ENCODE assay signal across 12 cellular contexts in genomic region chr1:154967331-154967950, GRCh38. TPM values are rescaled to one million over a fixed set of nuclear protein-coding genes. Genes with fewer than 3 reads are reported as not detected.
DNase-seq lines count a peak whose midpoint lies in the region; ATAC-seq and TF ChIP-seq lines count a peak whose summit lies in the region.
"Had no signal": no experiment of that assay in that cellular context is flagged by ENCODE, and none has a peak within 500 bp of the region (broad histone marks: within the 10 kb centered on the region; RNA-seq: fewer than 3 reads in every experiment).

No MANE protein-coding gene starts in this region.

- H3K27ac ChIP-seq in C4-2B (peak overlapping the region; percentile 14; the same call in 1 of the 2 replicates), VCaP (peak overlapping the region; percentile 20)

- H3K36me3 ChIP-seq in skeletal muscle satellite cell (ENCODE audit: insufficient read depth, low read length) = peaks cover 61% of the 10 kb centered on the region

- ATAC-seq in stimulated activated naive CD8-positive, alpha-beta T cell treated with anti-CD3 and anti-CD28 coated beads, Interleukin-15, amount 100 ng/mL, for 72 hours = no peak
- no peak for ATAC-seq in GM21381 (IDR thresholded peaks at IDR 0.05; ENCODE audit: unreplicated experiment)

- H3K4me1 ChIP-seq in skeletal muscle satellite cell (ENCODE audit: control insufficient read depth, insufficient read depth, low read length) = peaks cover 65% of the 10 kb centered on the region

- H3K4me2 ChIP-seq in skeletal muscle satellite cell (ENCODE audit: low read length) = peak overlapping the region; percentile 97

- no peaks in the 10 kb centered on the region for H3K27me3 Mint-ChIP-seq in stimulated activated naive CD8-positive, alpha-beta T cell treated with anti-CD3 and anti-CD28 coated beads, Interleukin-15, amount 100 ng/mL, for 72 hours
- H3K27me3 Mint-ChIP-seq: activated CD4-positive, alpha-beta T cell treated with anti-CD3 and anti-CD28 coated beads, Interleukin-2, amount 10 ng/mL, durations not matched to agents 24 days and 14 days; activated naive CD8-positive, alpha-beta T cell treated with anti-CD3 and anti-CD28 coated beads, Interleukin-2, amount 10 ng/mL, durations not matched to agents 7 days and 5 days had no signal

- H3K27ac Mint-ChIP-seq in stimulated activated naive CD8-positive, alpha-beta T cell treated with anti-CD3 and anti-CD28 coated beads, Interleukin-15, amount 100 ng/mL, for 72 hours = peak overlapping the region in 1 of 2 donors; percentile 82
- H3K27ac Mint-ChIP-seq: activated CD4-positive, alpha-beta T cell treated with anti-CD3 and anti-CD28 coated beads, Interleukin-2, amount 10 ng/mL, durations not matched to agents 24 days and 14 days had no signal

- H3K4me3 ChIP-seq in fibroblast of pulmonary artery (replicated peaks; ENCODE audit: low read depth, low read length) (peak overlapping the region; percentile 83), skeletal muscle satellite cell (ENCODE audit: low read length) (peak overlapping the region; percentile 84)

- no peak overlapping the region for H3K4me3 Mint-ChIP-seq in stimulated activated naive CD8-positive, alpha-beta T cell treated with anti-CD3 and anti-CD28 coated beads, Interleukin-15, amount 100 ng/mL, for 72 hours
- H3K4me3 Mint-ChIP-seq: activated CD4-positive, alpha-beta T cell treated with anti-CD3 and anti-CD28 coated beads, Interleukin-2, amount 10 ng/mL, durations not matched to agents 24 days and 14 days; activated naive CD8-positive, alpha-beta T cell treated with anti-CD3 and anti-CD28 coated beads, Interleukin-2, amount 10 ng/mL, durations not matched to agents 7 days and 5 days had no signal

- H3K27me3 ChIP-seq in skeletal muscle satellite cell (ENCODE audit: control insufficient read depth, insufficient read depth, low read length) = no peaks in the 10 kb centered on the region

- H3K9ac ChIP-seq in skeletal muscle satellite cell (ENCODE audit: low read depth, low read length) = peak overlapping the region; percentile 94

- no peak for TF ChIP-seq CTCF in C4-2B (conservative IDR thresholded peaks at IDR 0.05)
- TF ChIP-seq CTCF in VCaP (conservative IDR thresholded peaks at IDR 0.05) = no peak
- no peak for TF ChIP-seq CTCF in fibroblast of pulmonary artery (IDR thresholded peaks at IDR 0.05; ENCODE audit: low read length, missing control alignments)

- H3K9me3 Mint-ChIP-seq in stimulated activated naive CD8-positive, alpha-beta T cell treated with anti-CD3 and anti-CD28 coated beads, Interleukin-15, amount 100 ng/mL, for 72 hours = no peaks in the 10 kb centered on the region
- H3K9me3 Mint-ChIP-seq: activated CD4-positive, alpha-beta T cell treated with anti-CD3 and anti-CD28 coated beads, Interleukin-2, amount 10 ng/mL, durations not matched to agents 24 days and 14 days; activated naive CD8-positive, alpha-beta T cell treated with anti-CD3 and anti-CD28 coated beads, Interleukin-2, amount 10 ng/mL, durations not matched to agents 7 days and 5 days had no signal

- no peaks in the 10 kb centered on the region for H3K9me3 ChIP-seq in skeletal muscle satellite cell (replicated peaks; ENCODE audit: low read length)

- H3K4me1 Mint-ChIP-seq in stimulated activated naive CD8-positive, alpha-beta T cell treated with anti-CD3 and anti-CD28 coated beads, Interleukin-15, amount 100 ng/mL, for 72 hours = peaks cover 68% of the 10 kb centered on the region

- DNase-seq in fibroblast of pulmonary artery (ENCODE audit: low read depth) (no peak), SIG-M5 (lab: John Stamatoyannopoulos, UW) (no peak)
- no peak for DNase-seq in NK-92 treated with Interleukin-12 subunit alpha and Interleukin-12 subunit beta, amount 100 ng/mL, for 24 hours (lab: John Stamatoyannopoulos, UW)
- DNase-seq in stimulated activated naive CD8-positive, alpha-beta T cell treated with anti-CD3 and anti-CD28 coated beads, Interleukin-15, amount 100 ng/mL, for 72 hours = no peak
- DNase-seq: activated CD4-positive, alpha-beta T cell treated with anti-CD3 and anti-CD28 coated beads, Interleukin-2, amount 10 ng/mL, durations not matched to agents 24 days and 14 days; activated naive CD8-positive, alpha-beta T cell treated with anti-CD3 and anti-CD28 coated beads, Interleukin-2, amount 10 ng/mL, durations not matched to agents 7 days and 5 days; Calu3; NCI-H1694 treated with DMSO at 0.1 percent for 48 hours had no signal

RNA-seq across cellular contexts. Expression of gene SHC1, which starts 3.1 kb away (rescaled TPM):
- total RNA-seq in skeletal muscle satellite cell (2012; rRNA removed) = 299 and 313 TPM in 2 replicates

RNA-seq across cellular contexts. Expression of gene PYGO2, which starts 5.9 kb away (rescaled TPM):
- total RNA-seq in skeletal muscle satellite cell (2012; rRNA removed) = 8.1 and 14.2 TPM in 2 replicates

RNA-seq across cellular contexts. Expression of gene CKS1B, which starts 7.0 kb away (rescaled TPM):
- 51.0 and 66.0 TPM in 2 replicates for total RNA-seq in skeletal muscle satellite cell (2012; rRNA removed)

RNA-seq across cellular contexts. Expression of gene PBXIP1, which starts 11.5 kb away (rescaled TPM):
- 12.5 and 15.0 TPM in 2 replicates for total RNA-seq in skeletal muscle satellite cell (2012; rRNA removed)

RNA-seq across cellular contexts. Expression of gene FLAD1, which starts 15.7 kb away (rescaled TPM):
- total RNA-seq in skeletal muscle satellite cell (2012; rRNA removed) = 26.9 and 27.1 TPM in 2 replicates
